Comparison of ENCODE assay signal across 9 cellular contexts in the genomic region with DNA sequence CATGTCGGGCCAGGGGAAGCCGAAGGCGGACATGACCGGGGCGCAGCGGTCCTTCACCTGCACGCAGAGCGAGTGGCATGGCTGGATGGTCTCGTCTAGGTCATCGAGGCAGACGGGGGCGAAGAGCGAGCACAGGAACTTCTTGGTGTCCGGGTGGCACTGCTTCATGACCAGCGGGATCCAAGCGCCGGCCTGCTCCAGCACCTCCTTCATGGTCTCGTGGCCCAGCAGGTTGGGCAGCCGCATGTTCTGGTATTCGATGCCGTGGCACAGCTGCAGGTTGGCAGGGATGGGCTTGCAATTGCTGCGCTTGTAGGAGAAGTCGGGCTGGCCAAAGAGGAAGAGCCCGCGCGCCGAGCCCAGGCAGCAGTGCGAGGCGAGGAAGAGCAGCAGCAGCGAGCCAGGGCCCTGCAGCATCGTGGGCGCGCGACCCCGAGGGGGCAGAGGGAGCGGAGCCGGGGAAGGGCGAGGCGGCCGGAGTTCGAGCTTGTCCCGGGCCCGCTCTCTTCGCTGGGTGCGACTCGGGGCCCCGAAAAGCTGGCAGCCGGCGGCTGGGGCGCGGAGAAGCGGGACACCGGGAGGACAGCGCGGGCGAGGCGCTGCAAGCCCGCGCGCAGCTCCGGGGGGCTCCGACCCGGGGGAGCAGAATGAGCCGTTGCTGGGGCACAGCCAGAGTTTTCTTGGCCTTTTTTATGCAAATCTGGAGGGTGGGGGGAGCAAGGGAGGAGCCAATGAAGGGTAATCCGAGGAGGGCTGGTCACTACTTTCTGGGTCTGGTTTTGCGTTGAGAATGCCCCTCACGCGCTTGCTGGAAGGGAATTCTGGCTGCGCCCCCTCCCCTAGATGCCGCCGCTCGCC. TPM values are rescaled to one million over a fixed set of nuclear protein-coding genes. Genes with fewer than 3 reads are reported as not detected.
DNase-seq lines count a peak whose midpoint lies in the region; ATAC-seq and TF ChIP-seq lines count a peak whose summit lies in the region.
"Had no signal": no experiment of that assay in that cellular context is flagged by ENCODE, and none has a peak within 500 bp of the region (broad histone marks: within the 10 kb centered on the region; RNA-seq: fewer than 3 reads in every experiment).

A gene with protein sequence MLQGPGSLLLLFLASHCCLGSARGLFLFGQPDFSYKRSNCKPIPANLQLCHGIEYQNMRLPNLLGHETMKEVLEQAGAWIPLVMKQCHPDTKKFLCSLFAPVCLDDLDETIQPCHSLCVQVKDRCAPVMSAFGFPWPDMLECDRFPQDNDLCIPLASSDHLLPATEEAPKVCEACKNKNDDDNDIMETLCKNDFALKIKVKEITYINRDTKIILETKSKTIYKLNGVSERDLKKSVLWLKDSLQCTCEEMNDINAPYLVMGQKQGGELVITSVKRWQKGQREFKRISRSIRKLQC (minus strand): TSS at position 665 of the 858 bp plus-strand sequence. CDS start 248 bp downstream, at position 417.

- no peaks in the 10 kb centered on the region for H3K9me3 Mint-ChIP-seq in dendritic cell treated with granulocyte-macrophage colony-stimulating factor and Interleukin-4, amounts not matched to agents 40 ng/mL and 50 ng/mL, for 4 days

- H3K27ac ChIP-seq in mesodermal cell (ENCODE audit: low read depth, low read length, severe bottlenecking), result peak within 1 kb of the TSS; percentile 67
- H3K27ac ChIP-seq in tibial nerve, result peak within 1 kb of the TSS in 3 of 4 donors; percentile 57 to 76 (median 67)

- no peak within 1 kb of the TSS for H3K27ac Mint-ChIP-seq in dendritic cell treated with granulocyte-macrophage colony-stimulating factor and Interleukin-4, amounts not matched to agents 40 ng/mL and 50 ng/mL, for 4 days

- no peak for ATAC-seq in HG02870 (IDR thresholded peaks at IDR 0.05; ENCODE audit: unreplicated experiment)

- H3K27me3 Mint-ChIP-seq in dendritic cell treated with granulocyte-macrophage colony-stimulating factor and Interleukin-4, amounts not matched to agents 40 ng/mL and 50 ng/mL, for 4 days, result peaks cover 94% of the 10 kb centered on the region

- TF ChIP-seq CTCF in tibial nerve (IDR thresholded peaks at IDR 0.05), result no peak
- no peak for TF ChIP-seq CTCF in BE2C (IDR thresholded peaks at IDR 0.05; ENCODE audit: low read depth, low read length)

- no peak for TF ChIP-seq EP300 in tibial nerve (IDR thresholded peaks at IDR 0.05)

- intact Hi-C loops in dendritic cell treated with granulocyte-macrophage colony-stimulating factor and Interleukin-4, amounts not matched to agents 40 ng/mL and 50 ng/mL, for 4 days (cut with micrococcal nuclease), result no loop called here

- peaks cover 0 to 72% of the 10 kb centered on the region in 2 donors for H3K27me3 ChIP-seq in tibial nerve
- peaks cover 86% of the 10 kb centered on the region for H3K27me3 ChIP-seq in BE2C

- H3K9me3 ChIP-seq in mesodermal cell (ENCODE audit: control insufficient read depth, low read length) (no peaks in the 10 kb centered on the region), tibial nerve (no peaks in the 10 kb centered on the region), BE2C (no peaks in the 10 kb centered on the region)

- H3K36me3 Mint-ChIP-seq in dendritic cell treated with granulocyte-macrophage colony-stimulating factor and Interleukin-4, amounts not matched to agents 40 ng/mL and 50 ng/mL, for 4 days (ENCODE audit: low read depth), result no peaks in the 10 kb centered on the region

- DNase-seq in activated CD8-positive, alpha-beta memory T cell treated with anti-CD3 and anti-CD28 coated beads, Interleukin-2, amount 50 U/mL, for 48 hours, result peak; percentile 57
- no peak for DNase-seq in activated CD8-positive, alpha-beta memory T cell treated with anti-CD3 and anti-CD28 coated beads, Interleukin-2, amount 50 U/mL, for 4 hours
- DNase-seq in tibial nerve (ENCODE audit: low spot score in 2 of 2) (peak in 1 of 2 donors; percentile 18), BE2C (no peak)
- no peak for DNase-seq in central memory CD4-positive, alpha-beta T cell
- DNase-seq: DND-41 had no signal

- peaks cover 52% of the 10 kb centered on the region for H3K4me1 Mint-ChIP-seq in dendritic cell treated with granulocyte-macrophage colony-stimulating factor and Interleukin-4, amounts not matched to agents 40 ng/mL and 50 ng/mL, for 4 days (ENCODE audit: low read depth)

- H3K36me3 ChIP-seq in mesodermal cell (ENCODE audit: control insufficient read depth, insufficient read depth, low read length) (no peaks in the 10 kb centered on the region), tibial nerve (no peaks in the 10 kb centered on the region), BE2C (no peaks in the 10 kb centered on the region)

- H3K4me1 ChIP-seq in mesodermal cell (ENCODE audit: control insufficient read depth, insufficient read depth, low read length, poor library complexity, severe bottlenecking) (peaks cover 21% of the 10 kb centered on the region), tibial nerve (peaks cover 0 to 69% (median 27%) of the 10 kb centered on the region in 4 donors), BE2C (no peaks in the 10 kb centered on the region)

- peak within 1 kb of the TSS; percentile 62 for H3K4me3 Mint-ChIP-seq in dendritic cell treated with granulocyte-macrophage colony-stimulating factor and Interleukin-4, amounts not matched to agents 40 ng/mL and 50 ng/mL, for 4 days

- H3K4me3 ChIP-seq in mesodermal cell (ENCODE audit: extremely low read depth, insufficient read depth, low read length, poor library complexity, severe bottlenecking) (peak within 1 kb of the TSS; percentile 46), tibial nerve (peak within 1 kb of the TSS; percentile 16 to 49 (median 43)), BE2C (ENCODE audit: low read depth, low read length) (no peak within 1 kb of the TSS)

- TF ChIP-seq POLR2A in tibial nerve (IDR thresholded peaks at IDR 0.05), result no peak

- WGBS in mesodermal cell (ENCODE audit: insufficient coverage in 2 of 2), 2 experiments, result 1% methylated on average over 52 to 67 of the region's 72 CpGs
- WGBS in tibial nerve, 2 donors, result 2 to 3% methylated on average over 25 to 50 of the region's 72 CpGs

RNA-seq across cellular contexts. Expression of the gene that starts here (rescaled TPM):
- 41.0 TPM for polyA plus RNA-seq in mesodermal cell (2013, experiment 1 of 2)
- 32.1 TPM for polyA plus RNA-seq in mesodermal cell (2013, experiment 2 of 2)
- 10 to 100 TPM in 3 of 4 donors, 1 to 10 TPM in 1; 9.9 to 38.0 (median 21.8) TPM for total RNA-seq in tibial nerve
- not detected for polyA plus RNA-seq in BE2C (2012; ENCODE audit: insufficient read depth, insufficient read length, low read depth)
